ENCODE assay signal across 11 cellular contexts in the genomic region with DNA sequence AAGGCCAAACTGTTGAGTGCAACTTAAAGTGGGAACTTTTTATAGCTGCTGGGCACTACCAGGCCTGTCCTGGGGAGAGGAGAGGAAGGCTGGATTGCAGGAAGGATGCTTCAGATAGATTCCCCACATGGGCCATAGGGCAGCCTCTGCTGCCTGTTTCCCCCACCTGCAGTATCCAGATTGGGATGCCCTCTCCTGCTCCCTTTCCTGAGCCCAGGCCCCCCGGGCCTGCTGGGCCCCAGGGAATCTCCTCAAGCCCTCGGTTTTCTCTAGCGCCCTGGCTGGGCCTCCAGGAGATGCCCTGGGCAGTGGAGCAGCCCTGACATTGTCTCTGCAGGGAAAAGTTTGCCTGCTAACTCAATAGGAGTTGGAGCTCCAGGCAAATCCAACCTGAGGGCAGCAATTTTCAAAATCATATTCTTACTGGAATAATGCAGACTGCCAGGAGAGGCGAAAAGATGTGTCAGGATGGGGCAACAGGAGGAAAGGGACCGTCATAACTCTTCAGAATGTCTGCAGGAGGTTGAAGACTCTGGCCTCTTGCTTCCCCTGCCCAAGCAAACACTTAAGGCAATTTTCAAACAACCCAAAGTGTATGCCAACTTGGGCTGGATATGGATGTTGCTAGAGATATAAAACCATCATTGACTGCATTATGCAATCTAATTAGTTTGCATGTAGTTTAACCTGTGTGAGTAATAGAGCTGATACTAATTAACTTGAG. TPM values are rescaled to one million over a fixed set of nuclear protein-coding genes. Genes with fewer than 3 reads are reported as not detected.
DNase-seq lines count a peak whose midpoint lies in the region; ATAC-seq, FAIRE-seq and TF ChIP-seq lines count a peak whose summit lies in the region.
"Had no signal": no experiment of that assay in that cellular context is flagged by ENCODE, and none has a peak within 500 bp of the region (broad histone marks: within the 10 kb centered on the region; RNA-seq: fewer than 3 reads in every experiment).

No MANE protein-coding gene starts in this region.

- peak overlapping the region; percentile 90 to 97 (median 94) for H3K4me3 Mint-ChIP-seq in brain

- peaks cover 78% of the 10 kb centered on the region for H3K36me3 Mint-ChIP-seq in brain

- BruUV-seq in HepG2 (replicated peaks; lab: Mats Ljungman, UMichigan), result no TSS peak

- peaks cover 31% of the 10 kb centered on the region for H4K20me1 ChIP-seq in HepG2 (ENCODE audit: insufficient read depth, low read length)

- H3K9me3 Mint-ChIP-seq in brain, result peaks cover 0 to 12% (median 0%) of the 10 kb centered on the region in 5 experiments

- H3K27me3 ChIP-seq in HepG2 (ENCODE audit: control insufficient read depth in 1 of 2, insufficient read depth in 2 of 2, low read length in 2 of 2), result no peaks in the 10 kb centered on the region; a peak in 1 of 5 replicates
- peaks cover 32% of the 10 kb centered on the region for H3K27me3 ChIP-seq in suprapubic skin

- peak overlapping the region; percentile 93 to 100 (median 98) for H3K27ac Mint-ChIP-seq in brain
- H3K27ac Mint-ChIP-seq: endodermal cell had no signal

- intact Hi-C loops in HepG2 (cut with micrococcal nuclease; ENCODE audit: unreplicated experiment), result loop anchor here (5.0 kb wide), 2 partner anchors 573 to 1493 kb away; no protein-coding TSS in a partner anchor

- peaks cover 48% of the 10 kb centered on the region for H3K27me3 Mint-ChIP-seq in brain

- DNase-seq in HFF-Myc (ENCODE audit: extremely low read depth, low read depth), result no peak
- no peak for DNase-seq in HepG2 (ENCODE audit: low spot score)
- DNase-seq in suprapubic skin (ENCODE audit: low spot score in 2 of 2), result no peak
- no peak for DNase-seq in NOMO-1 (lab: John Stamatoyannopoulos, UW; ENCODE audit: unreplicated experiment in 2 of 2)
- no peak for DNase-seq in hypothalamus (lab: John Stamatoyannopoulos, UW)
- no peak for DNase-seq in stimulated activated CD4-positive, alpha-beta T cell treated with anti-CD3 and anti-CD28 coated beads, Interleukin-2, amount 100 ng/mL, for 24 hours
- DNase-seq: activated CD4-positive, CD25-positive, alpha-beta regulatory T cell; NCI-H1930 had no signal

- H3K9ac ChIP-seq in HepG2 (ENCODE audit: insufficient read depth, low read depth, low read length), result peak overlapping the region; percentile 92

- H3K4me1 ChIP-seq in HepG2 (ENCODE audit: insufficient read depth, low read length) (peaks cover 34% of the 10 kb centered on the region), suprapubic skin (peaks cover 40% of the 10 kb centered on the region)

- CTCF ChIA-PET in HepG2 (lab: Yijun Ruan, JAX; ENCODE audit: low intra/inter-chr PET ratio, low total read pairs), result no interaction called here

- TF ChIP-seq CTCF in HFF-Myc (IDR thresholded peaks at IDR 0.05; ENCODE audit: low read depth, low read length, missing control alignments) (no peak), brain (conservative IDR thresholded peaks at IDR 0.05) (no peak), HepG2 (CRISPR knock-in tag; IDR thresholded peaks at IDR 0.05) (no peak), suprapubic skin (IDR thresholded peaks at IDR 0.05) (no peak)

- H3K9me3 ChIP-seq in HepG2 (ENCODE audit: low read length) (no peaks in the 10 kb centered on the region), suprapubic skin (no peaks in the 10 kb centered on the region)

- peak; percentile 6 for ATAC-seq in HepG2
- no peak for ATAC-seq in GM18873 (IDR thresholded peaks at IDR 0.05; ENCODE audit: low FRiP score, unreplicated experiment)

- H3K4me3 ChIP-seq in HFF-Myc (replicated peaks; ENCODE audit: low read depth, low read length) (peak overlapping the region; percentile 95), HepG2 (replicated peaks in 1 of 3; ENCODE audit: insufficient read depth in 1 of 3, low read depth in 2 of 3, low read length in 3 of 3) (peak overlapping the region; percentile 68 to 94 (median 82)), suprapubic skin (peak overlapping the region; percentile 71)

- no peak overlapping the region for H2AFZ ChIP-seq in HepG2 (ENCODE audit: low read length)

- in situ Hi-C loops in HepG2 (cut with HindIII; ENCODE audit: extremely low pct_ligation_motif_present, low pct_unique_long_range_greater_than_20kb), result loop anchor here (10.0 to 25.0 kb wide), 5 partner anchors 160 to 1073 kb away; no protein-coding TSS in a partner anchor

- H3K4me2 ChIP-seq in HepG2 (ENCODE audit: low read depth, low read length), result peak overlapping the region; percentile 85

- TF ChIP-seq RAD21 in HepG2 (CRISPR knock-in tag; IDR thresholded peaks at IDR 0.05), result no peak

- H3K36me3 ChIP-seq in HepG2 (replicated peaks in 1 of 2; ENCODE audit: control insufficient read depth in 1 of 2, insufficient read depth in 2 of 2, low read length in 2 of 2), result peaks cover 5 to 12% of the 10 kb centered on the region in 2 experiments; a peak in 2 of 5 replicates
- H3K36me3 ChIP-seq in suprapubic skin, result peaks cover 13% of the 10 kb centered on the region

- TF ChIP-seq POLR2A in HepG2 (IDR thresholded peaks at IDR 0.05; ENCODE audit: insufficient read depth in 1 of 2, low read depth in 2 of 2, low read length in 2 of 2), result no peak
- no peak for TF ChIP-seq POLR2A in suprapubic skin (IDR thresholded peaks at IDR 0.05)

- no peak for FAIRE-seq in HepG2 (lab: Jason Lieb, UNC)

- TF ChIP-seq EP300 in HepG2 (IDR thresholded peaks at IDR 0.05; ENCODE audit: low read depth in 2 of 2, low read length in 2 of 2) (no peak), HepG2 (CRISPR knock-in tag; IDR thresholded peaks at IDR 0.05; ENCODE audit: borderline replicate concordance) (no peak), suprapubic skin (IDR thresholded peaks at IDR 0.05) (no peak)

- peak overlapping the region; percentile 26 for H3K27ac ChIP-seq in HepG2 (ENCODE audit: extremely low read length, insufficient read depth, low read length)
- peak overlapping the region; percentile 85 for H3K27ac ChIP-seq in suprapubic skin

- 20% methylated on average over 4 of the region's 5 CpGs for WGBS in HepG2 (ENCODE audit: low lambda C conversion rate)
- 34% methylated on average over 3 of the region's 5 CpGs for WGBS in suprapubic skin

- H3K79me2 ChIP-seq in HepG2 (ENCODE audit: insufficient read depth, low read length), result peaks cover 86% of the 10 kb centered on the region

- POLR2A ChIA-PET in HepG2 (lab: Yijun Ruan, JAX), result interaction anchor here (1.0 to 1.3 kb wide), 2 partner anchors 8 kb away, joined by 3 to 4 read pairs; no protein-coding TSS in a partner anchor

- H3K4me1 Mint-ChIP-seq in brain, result peaks cover 40% of the 10 kb centered on the region

TF ChIP-seq in HepG2, 621 proteins besides CTCF, POLR2A, EP300 and RAD21 (continues in another document):
- no peak for TF ChIP-seq ZNF569 (CRISPR knock-in tag; IDR thresholded peaks at IDR 0.05; ENCODE audit: borderline replicate concordance)
- no peak for TF ChIP-seq MTF1 (CRISPR knock-in tag; IDR thresholded peaks at IDR 0.05)
- TF ChIP-seq ZNF777 (CRISPR knock-in tag; IDR thresholded peaks at IDR 0.05), result 0 out of 2 replicates have a peak, but pooled peaks have one; percentile 7
- TF ChIP-seq ZNF446 (CRISPR knock-in tag; IDR thresholded peaks at IDR 0.05), result no peak
- TF ChIP-seq ZNF737 (CRISPR knock-in tag; IDR thresholded peaks at IDR 0.05; ENCODE audit: borderline replicate concordance), result 0 out of 2 replicates have a peak, but pooled peaks have one; percentile 4
- TF ChIP-seq ZC3H13 (CRISPR knock-in tag; IDR thresholded peaks at IDR 0.05), result no peak
- 0 out of 2 replicates have a peak, but pooled peaks have one; percentile 1 for TF ChIP-seq SAP130 (CRISPR knock-in tag; IDR thresholded peaks at IDR 0.05; ENCODE audit: low read depth)
- TF ChIP-seq, protein P1, sequence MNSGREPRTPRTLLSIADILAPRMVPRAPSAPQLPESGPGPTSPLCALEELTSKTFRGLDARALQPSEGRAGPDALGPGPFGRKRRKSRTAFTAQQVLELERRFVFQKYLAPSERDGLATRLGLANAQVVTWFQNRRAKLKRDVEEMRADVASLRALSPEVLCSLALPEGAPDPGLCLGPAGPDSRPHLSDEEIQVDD (CRISPR knock-in tag; IDR thresholded peaks at IDR 0.05; ENCODE audit: borderline replicate concordance), result no peak

RNA-seq across cellular contexts. Expression of a gene that starts 4.4 kb away (rescaled TPM):
- 60.4 TPM for polyA plus RNA-seq in brain (ENCODE audit: insufficient read depth, low read depth, low replicate concordance)
- 3.5 and 5.0 TPM in 2 replicates for total RNA-seq in HepG2 (2016; rRNA removed; fragmentation: Illumina TruSeq; extraction: Trizol)
- total RNA-seq in HepG2 (2016; cell fraction: cytosol; rRNA removed; fragmentation: Illumina TruSeq; extraction: Trizol; ENCODE audit: low read depth), result 0.61 and 0.79 TPM in 2 replicates
- total RNA-seq in HepG2 (2016; cell fraction: insoluble cytoplasmic fraction; rRNA removed; fragmentation: Illumina TruSeq; extraction: Trizol), result 3.8 and 4.3 TPM in 2 replicates
- 2.4 and 2.8 TPM in 2 replicates for total RNA-seq in HepG2 (2016; cell fraction: membrane; rRNA removed; fragmentation: Illumina TruSeq; extraction: Trizol)
- total RNA-seq in HepG2 (2016; cell fraction: nucleus; rRNA removed; fragmentation: Illumina TruSeq; extraction: Trizol), result 8.2 and 8.4 TPM in 2 replicates
- polyA plus RNA-seq in HepG2 (2011; rRNA removed), result 4.0 and 4.7 TPM in 2 replicates
- polyA plus RNA-seq in HepG2 (2011; cell fraction: cytosol; rRNA removed), result 3.5 and 3.6 TPM in 2 replicates
- 13.5 and 15.0 TPM in 2 replicates for polyA plus RNA-seq in HepG2 (2011; cell fraction: nucleus; rRNA removed)
- 20.1 and 28.6 TPM in 2 replicates for polyA plus RNA-seq in HepG2 (2012)
- 0.70 TPM in 2 replicates for polyA plus RNA-seq in HepG2 (2016; cell fraction: cytosol; fragmentation: Illumina TruSeq; extraction: Trizol; ENCODE audit: low read depth)
- 14.4 and 16.5 TPM in 2 replicates for polyA plus RNA-seq in HepG2 (2016; cell fraction: insoluble cytoplasmic fraction; fragmentation: Illumina TruSeq; extraction: Trizol; ENCODE audit: low read depth)
- 3.3 and 3.6 TPM in 2 replicates for polyA plus RNA-seq in HepG2 (2016; cell fraction: membrane; fragmentation: Illumina TruSeq; extraction: Trizol; ENCODE audit: low read depth)
- 27.1 and 27.3 TPM in 2 replicates for polyA plus RNA-seq in HepG2 (2016; cell fraction: nucleus; fragmentation: Illumina TruSeq; extraction: Trizol; ENCODE audit: insufficient read depth, low read depth)
- polyA minus RNA-seq in HepG2 (2011; rRNA and poly(A)+ RNA removed; ENCODE audit: low replicate concordance), result 15.2 and 51.3 TPM in 2 replicates
- polyA minus RNA-seq in HepG2 (2011; cell fraction: cytosol; rRNA and poly(A)+ RNA removed), result 6.7 and 11.9 TPM in 2 replicates
- 11.7 and 14.2 TPM in 2 replicates for polyA minus RNA-seq in HepG2 (2011; cell fraction: nucleus; rRNA and poly(A)+ RNA removed)
- total RNA-seq in suprapubic skin, result 10 to 100 TPM in 2 of 4 donors, 1 to 10 TPM in 2; 4.0 to 12.7 (median 7.1) TPM
